8 cellular contexts compared by ENCODE assay signal in the genomic region with DNA sequence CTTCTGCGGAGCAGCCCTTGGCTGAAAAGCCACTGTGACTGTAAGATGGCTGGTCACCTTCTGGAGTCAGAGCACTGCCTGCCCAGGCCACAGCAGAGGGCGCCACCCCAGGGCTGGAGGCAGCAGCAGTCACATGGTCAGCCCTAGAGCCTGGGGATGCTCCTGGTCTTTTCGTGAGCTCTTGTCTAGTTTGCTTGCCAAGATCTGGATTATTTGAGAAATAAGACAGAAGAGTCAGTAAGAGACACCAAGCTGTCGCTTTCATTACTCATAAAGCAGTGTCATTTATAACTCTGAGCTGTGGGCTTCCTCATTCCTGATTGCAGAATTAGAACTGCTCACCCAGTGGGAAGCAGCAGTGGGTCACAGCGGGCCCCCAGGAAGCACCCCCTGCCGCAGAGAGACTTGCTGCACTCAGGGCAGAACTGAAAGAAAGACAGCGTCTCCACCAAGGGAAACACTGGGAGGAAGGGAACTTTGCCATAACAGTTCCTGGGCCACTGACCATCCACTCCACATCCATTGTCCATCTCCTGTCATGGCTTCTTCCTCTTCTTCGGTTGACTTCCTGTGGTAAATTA. TPM values are rescaled to one million over a fixed set of nuclear protein-coding genes. Genes with fewer than 3 reads are reported as not detected.
A peak's percentile ranks its signal among the peaks of the same experiment; 100 is the strongest.
DNase-seq lines count a peak whose midpoint lies in the region; ATAC-seq, FAIRE-seq and TF ChIP-seq lines count a peak whose summit lies in the region.

No MANE protein-coding gene starts in this region.

- H3K27ac ChIP-seq in A549, result 0 out of 6 replicates have a peak overlapping the region, but pooled peaks of 1 of the 2 experiments have one; percentile 30
- peak overlapping the region in 3 of 4 donors; percentile 41 to 52 (median 49) for H3K27ac ChIP-seq in Peyer's patch
- H3K27ac ChIP-seq in brain microvascular endothelial cell, result no peak overlapping the region

- H3K36me3 Mint-ChIP-seq in stimulated activated naive CD8-positive, alpha-beta T cell treated with anti-CD3 and anti-CD28 coated beads, Interleukin-15, Interleukin-2, amounts not matched to agents 100 ng/mL and 50 ng/mL, for 24 hours (ENCODE audit: low read depth), result peaks cover 26% of the 10 kb centered on the region

- H3K4me2 ChIP-seq in A549, result no peak overlapping the region

- TF ChIP-seq CTCF in A549 (IDR thresholded peaks at IDR 0.05), result peak; percentile 39
- peak; percentile 50 for TF ChIP-seq CTCF in GM12864 (IDR thresholded peaks at IDR 0.05; ENCODE audit: low read depth, low read length, missing control alignments)
- TF ChIP-seq CTCF in Peyer's patch (IDR thresholded peaks at IDR 0.05), result peak; percentile 14 to 44 (median 35)
- TF ChIP-seq CTCF in brain microvascular endothelial cell (IDR thresholded peaks at IDR 0.05; ENCODE audit: low read depth, low read length, missing control alignments), result peak; percentile 63

- H3K4me3 ChIP-seq in A549, result no peak overlapping the region
- H3K4me3 ChIP-seq in GM12864 (ENCODE audit: low read depth, low read length), result no peak overlapping the region
- H3K4me3 ChIP-seq in Peyer's patch, result no peak overlapping the region
- no peak overlapping the region for H3K4me3 ChIP-seq in brain microvascular endothelial cell (ENCODE audit: low read depth, low read length)

- in situ Hi-C loops in brain microvascular endothelial cell (cut with HindIII; ENCODE audit: low pct_ligation_motif_present, low sequenced_read_pairs), result no loop called here

- no peak for TF ChIP-seq EP300 in A549 (IDR thresholded peaks at IDR 0.05)

- no peaks in the 10 kb centered on the region for H3K9me3 Mint-ChIP-seq in stimulated activated naive CD8-positive, alpha-beta T cell treated with anti-CD3 and anti-CD28 coated beads, Interleukin-15, Interleukin-2, amounts not matched to agents 100 ng/mL and 50 ng/mL, for 24 hours

- no peaks in the 10 kb centered on the region for H3K27me3 Mint-ChIP-seq in stimulated activated naive CD8-positive, alpha-beta T cell treated with anti-CD3 and anti-CD28 coated beads, Interleukin-15, Interleukin-2, amounts not matched to agents 100 ng/mL and 50 ng/mL, for 24 hours

- H3K36me3 ChIP-seq in Peyer's patch (peaks cover 0 to 27% (median 0%) of the 10 kb centered on the region in 3 donors), brain microvascular endothelial cell (replicated peaks) (peaks cover 6% of the 10 kb centered on the region)

- DNase-seq in A549 (ENCODE audit: low read depth in 1 of 2, low spot score in 1 of 2), result peak; percentile 35 to 49
- DNase-seq in GM12864 (ENCODE audit: low read depth), result no peak
- peak; percentile 38 to 66 (median 60) for DNase-seq in Peyer's patch
- peak; percentile 22 for DNase-seq in brain microvascular endothelial cell
- peak; percentile 22 for DNase-seq in iris pigment epithelial cell (ENCODE audit: low read depth)
- no peak for DNase-seq in mesenteric fat pad (ENCODE audit: low spot score)

- WGBS in A549 (ENCODE audit: missing lambda C conversion rate), result 81% methylated on average over 7 of the region's 8 CpGs

- H3K27me3 ChIP-seq in Peyer's patch (no peaks in the 10 kb centered on the region), brain microvascular endothelial cell (replicated peaks) (no peaks in the 10 kb centered on the region)

- no peak for FAIRE-seq in A549 (lab: Jason Lieb, UNC)

- H3K9me3 ChIP-seq in A549, result no peaks in the 10 kb centered on the region
- no peaks in the 10 kb centered on the region for H3K9me3 ChIP-seq in Peyer's patch

- peak overlapping the region; percentile 68 for H3K27ac Mint-ChIP-seq in stimulated activated naive CD8-positive, alpha-beta T cell treated with anti-CD3 and anti-CD28 coated beads, Interleukin-15, Interleukin-2, amounts not matched to agents 100 ng/mL and 50 ng/mL, for 24 hours

- H3K4me3 Mint-ChIP-seq in stimulated activated naive CD8-positive, alpha-beta T cell treated with anti-CD3 and anti-CD28 coated beads, Interleukin-15, Interleukin-2, amounts not matched to agents 100 ng/mL and 50 ng/mL, for 24 hours, result no peak overlapping the region

- POLR2A ChIA-PET in A549 (lab: Yijun Ruan, JAX), result no interaction called here

- ATAC-seq in A549, result peak; percentile 79 to 84
- ATAC-seq in GM21737 (IDR thresholded peaks at IDR 0.05; ENCODE audit: unreplicated experiment), result no peak

- H3K4me1 ChIP-seq in A549 (peaks cover 35% of the 10 kb centered on the region), Peyer's patch (peaks cover 3 to 15% (median 5%) of the 10 kb centered on the region in 4 donors)

- TF ChIP-seq RAD21 in A549 (conservative IDR thresholded peaks at IDR 0.05 in 1 of 2, IDR thresholded peaks at IDR 0.05 in 1 of 2), result peak in 1 of 2 experiments; percentile 28; a peak in 1 of 5 replicates

- CTCF ChIA-PET in A549 (lab: Yijun Ruan, JAX), result interaction anchor here (0.7 to 1.9 kb wide), 6 partner anchors 8 to 147 kb away, joined by 3 to 5 read pairs (median 4); no protein-coding TSS in a partner anchor

- H3K4me1 Mint-ChIP-seq in stimulated activated naive CD8-positive, alpha-beta T cell treated with anti-CD3 and anti-CD28 coated beads, Interleukin-15, Interleukin-2, amounts not matched to agents 100 ng/mL and 50 ng/mL, for 24 hours (ENCODE audit: low read depth), result peaks cover 34% of the 10 kb centered on the region

- TF ChIP-seq POLR2A in A549 (IDR thresholded peaks at IDR 0.05; ENCODE audit: low read length) (no peak), Peyer's patch (IDR thresholded peaks at IDR 0.05) (no peak)

TF ChIP-seq in A549, 52 proteins besides CTCF, POLR2A, EP300 and RAD21:
- peak; percentile 22; the same call in 1 of the 3 replicates for TF ChIP-seq SMC3 (IDR thresholded peaks at IDR 0.05)
- TF ChIP-seq HOXB5 (CRISPR knock-in tag; IDR thresholded peaks at IDR 0.05), result no peak
- no peak for TF ChIP-seq ZNF302 (CRISPR knock-in tag; IDR thresholded peaks at IDR 0.05)
- TF ChIP-seq, protein P1, sequence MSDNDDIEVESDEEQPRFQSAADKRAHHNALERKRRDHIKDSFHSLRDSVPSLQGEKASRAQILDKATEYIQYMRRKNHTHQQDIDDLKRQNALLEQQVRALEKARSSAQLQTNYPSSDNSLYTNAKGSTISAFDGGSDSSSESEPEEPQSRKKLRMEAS (IDR thresholded peaks at IDR 0.05), result 0 out of 2 replicates have a peak, but pooled peaks have one; percentile 26
- TF ChIP-seq, protein P2, sequence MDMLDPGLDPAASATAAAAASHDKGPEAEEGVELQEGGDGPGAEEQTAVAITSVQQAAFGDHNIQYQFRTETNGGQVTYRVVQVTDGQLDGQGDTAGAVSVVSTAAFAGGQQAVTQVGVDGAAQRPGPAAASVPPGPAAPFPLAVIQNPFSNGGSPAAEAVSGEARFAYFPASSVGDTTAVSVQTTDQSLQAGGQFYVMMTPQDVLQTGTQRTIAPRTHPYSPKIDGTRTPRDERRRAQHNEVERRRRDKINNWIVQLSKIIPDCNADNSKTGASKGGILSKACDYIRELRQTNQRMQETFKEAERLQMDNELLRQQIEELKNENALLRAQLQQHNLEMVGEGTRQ (IDR thresholded peaks at IDR 0.05), result peak; percentile 32; the same call in 1 of the 2 replicates

RNA-seq across cellular contexts. Expression of a gene that starts 56.7 kb away (rescaled TPM):
- 9.5 and 9.6 TPM in 2 replicates for polyA plus RNA-seq in A549 (2011; rRNA removed)
- polyA plus RNA-seq in A549 (2012; cell fraction: cytosol; rRNA removed), result 10.9 and 13.1 TPM in 2 replicates
- 54.7 and 59.5 TPM in 2 replicates for polyA plus RNA-seq in A549 (2012; cell fraction: nucleus; rRNA removed)
- 13.2 to 15.1 TPM (median 14.7 TPM) in 3 replicates for polyA plus RNA-seq in A549 (2017; fragmentation: RNase III; extraction: RNeasy Plus Mini Kit Qiagen cat#74134 plus additional on column Dnase treatment)
- 12.9 and 13.4 TPM in 2 replicates for polyA minus RNA-seq in A549 (2011; rRNA and poly(A)+ RNA removed)
- 100 to 1,000 TPM in 2 of 4 donors, 10 to 100 TPM in 2; 82.8 to 201 (median 111) TPM for total RNA-seq in Peyer's patch
- total RNA-seq in mesenteric fat pad, result 45.3 TPM

Comparison
In these comparisons a context has a peak if more than half of its experiments do, and no peak if none do; other contexts are left out.
1. DNase-seq: peak in A549 (2 of 2), Peyer's patch (3 of 3), brain microvascular endothelial cell (single experiment) and iris pigment epithelial cell (single experiment); none in GM12864 (single experiment) and mesenteric fat pad (single experiment).
2. Peak in every context shown above with its lines, with median percentiles within 50 percentile points of each other: CTCF ChIP-seq.